In genomic region chr5:16229357-16229940, GRCh38 we compare ENCODE assay signal across 31 cellular contexts. TPM values are rescaled to one million over a fixed set of nuclear protein-coding genes. Genes with fewer than 3 reads are reported as not detected.
"Had no signal": no experiment of that assay in that cellular context is flagged by ENCODE, and none has a peak within 500 bp of the region (broad histone marks: within the 10 kb centered on the region; RNA-seq: fewer than 3 reads in every experiment).

No MANE protein-coding gene starts in this region.

- DNase-seq: cortex of kidney; dorsolateral prefrontal cortex; effector CD8-positive, alpha-beta T cell; heart left ventricle; hippocampal formation; kidney glomerular epithelial cell; naive thymus-derived CD4-positive, alpha-beta T cell; nephron progenitor cell; psoas muscle; retina; right lobe of liver; stimulated activated CD4-positive, alpha-beta T cell treated with anti-CD3 and anti-CD28 coated beads, Interleukin-4, amount 100 ng/mL, for 1 hour; stimulated activated CD8-positive, alpha-beta memory T cell treated with anti-CD3 and anti-CD28 coated beads, Interleukin-4, amount 100 ng/mL, for 48 hours; stimulated activated naive B cell treated with anti-CD40 and anti-IgM and Interleukin-4, amounts not matched to agents 10 μg/mL and 1 μg/mL and 100 μg/mL, for 72 hours; stimulated activated naive CD8-positive, alpha-beta T cell treated with anti-CD3 and anti-CD28 coated beads, Interleukin-15, amount 100 ng/mL, for 72 hours; testis; transverse colon had no signal

- H2AFZ ChIP-seq: parathyroid adenoma had no signal

- ATAC-seq: esophagus mucosa; heart left ventricle; naive thymus-derived CD4-positive, alpha-beta T cell; psoas muscle; right lobe of liver; stimulated activated naive B cell treated with anti-CD40 and anti-IgM and Interleukin-4, amounts not matched to agents 10 μg/mL and 1 μg/mL and 100 μg/mL, for 72 hours; stimulated activated naive CD8-positive, alpha-beta T cell treated with anti-CD3 and anti-CD28 coated beads, Interleukin-15, amount 100 ng/mL, for 72 hours had no signal

- H3K27ac ChIP-seq: dorsolateral prefrontal cortex, heart left ventricle, parathyroid adenoma, psoas muscle, right lobe of liver, testis, transverse colon had no signal

- FAIRE-seq: endometrium, frontal cortex, islet of Langerhans, urothelium cell line had no signal

- H3K4me3 ChIP-seq: dorsolateral prefrontal cortex, heart left ventricle, psoas muscle, right lobe of liver, testis, transverse colon had no signal

- H3K79me2 ChIP-seq: parathyroid adenoma had no signal

- H3K4me1 ChIP-seq: heart left ventricle, parathyroid adenoma, psoas muscle, right lobe of liver, testis, transverse colon had no signal

- H3K36me3 ChIP-seq: heart left ventricle, right lobe of liver, transverse colon had no signal

- H3K9ac ChIP-seq: parathyroid adenoma had no signal

- H3K9me3 ChIP-seq: psoas muscle, right lobe of liver, testis, transverse colon had no signal

- H3K27me3 ChIP-seq: dorsolateral prefrontal cortex, heart left ventricle, right lobe of liver, testis, transverse colon had no signal

RNA-seq across cellular contexts. Expression of gene MARCHF11, which starts 49.9 kb away (rescaled TPM):
- total RNA-seq: esophagus mucosa; fibroblast of lung; glomerular endothelial cell; lung microvascular endothelial cell; mesenteric fat pad; mononuclear cell; naive thymus-derived CD4-positive, alpha-beta T cell; omental fat pad; psoas muscle; right lobe of liver; subcutaneous adipose tissue; transverse colon had no signal
- polyA plus RNA-seq: fibroblast of lung; liver; naive thymus-derived CD4-positive, alpha-beta T cell; psoas muscle had no signal
